17 cellular contexts compared by ENCODE assay signal in genomic region chr4:74446896-74447295, GRCh38. TPM values are rescaled to one million over a fixed set of nuclear protein-coding genes. Genes with fewer than 3 reads are reported as not detected.
DNase-seq lines count a peak whose midpoint lies in the region; ATAC-seq, FAIRE-seq and TF ChIP-seq lines count a peak whose summit lies in the region.
"Had no signal": no experiment of that assay in that cellular context is flagged by ENCODE, and none has a peak within 500 bp of the region (broad histone marks: within the 10 kb centered on the region; RNA-seq: fewer than 3 reads in every experiment).

No MANE protein-coding gene starts in this region.

- H3K9ac ChIP-seq in PC-3 (ENCODE audit: low read length) = peak overlapping the region; percentile 91
- H3K9ac ChIP-seq: BLaER1 treated with 17β-estradiol and CSF1 and Interleukin-3, amounts not matched to agents 10 nM and 100 nM had no signal

- H3K36me3 ChIP-seq in PC-3 (ENCODE audit: low read depth, low read length) (peaks cover 43% of the 10 kb centered on the region), bronchial epithelial cell (ENCODE audit: control insufficient read depth, insufficient read depth, low read length) (peaks cover 18% of the 10 kb centered on the region)
- H3K36me3 ChIP-seq: BLaER1 treated with 17β-estradiol and CSF1 and Interleukin-3, amounts not matched to agents 10 nM and 100 nM had no signal

- intact Hi-C loops in PC-3 (cut with micrococcal nuclease) = loop anchor here (1.0 to 5.0 kb wide), 2 partner anchors 50 to 127 kb away; no protein-coding TSS in a partner anchor

- no peaks in the 10 kb centered on the region for H3K9me3 ChIP-seq in A549
- H3K9me3 ChIP-seq in PC-3 (ENCODE audit: low read length) = no peaks in the 10 kb centered on the region

- peaks cover 14% of the 10 kb centered on the region for H3F3A ChIP-seq in PC-3 (ENCODE audit: low read length, unreplicated experiment)

- no peaks in the 10 kb centered on the region for H3K9me3 Mint-ChIP-seq in natural killer cell treated with Interleukin-12 subunit alpha and Interleukin-12 subunit beta and Interleukin-15 and Interleukin-18, amount 100 ng/mL, for 72 hours

- H4K20me1 ChIP-seq in PC-3 (ENCODE audit: low read length) = peaks cover 14% of the 10 kb centered on the region
- H4K20me1 ChIP-seq: BLaER1 treated with 17β-estradiol and CSF1 and Interleukin-3, amounts not matched to agents 10 nM and 100 nM had no signal

- H3K4me3 Mint-ChIP-seq in natural killer cell treated with Interleukin-12 subunit alpha and Interleukin-12 subunit beta and Interleukin-15 and Interleukin-18, amount 100 ng/mL, for 72 hours = no peak overlapping the region

- peak overlapping the region; percentile 87 to 91 for H3K27ac ChIP-seq in A549
- H3K27ac ChIP-seq in PC-3 (ENCODE audit: low read length) = peak overlapping the region; percentile 80
- H3K27ac ChIP-seq in foreskin keratinocyte = peak overlapping the region; percentile 94
- H3K27ac ChIP-seq: 22Rv1; BLaER1 treated with 17β-estradiol and CSF1 and Interleukin-3, amounts not matched to agents 10 nM and 100 nM had no signal

- TF ChIP-seq CTCF in A549 (IDR thresholded peaks at IDR 0.05) = no peak
- TF ChIP-seq CTCF in PC-3 (conservative IDR thresholded peaks at IDR 0.05; ENCODE audit: low read depth, low read length) = no peak
- no peak for TF ChIP-seq CTCF in bronchial epithelial cell (IDR thresholded peaks at IDR 0.05; ENCODE audit: insufficient read depth, low read length, severe bottlenecking)
- no peak for TF ChIP-seq CTCF in foreskin keratinocyte (conservative IDR thresholded peaks at IDR 0.05)

- H3K4me1 ChIP-seq in A549 = peaks cover 31% of the 10 kb centered on the region
- H3K4me1 ChIP-seq in PC-3 (ENCODE audit: insufficient read depth, low read length) = peaks cover 67% of the 10 kb centered on the region
- peaks cover 25% of the 10 kb centered on the region for H3K4me1 ChIP-seq in foreskin keratinocyte

- peak overlapping the region; percentile 86 for H3K4me3 ChIP-seq in A549
- peak overlapping the region; percentile 76 for H3K4me3 ChIP-seq in PC-3 (ENCODE audit: low read length)
- peak overlapping the region; percentile 89 for H3K4me3 ChIP-seq in bronchial epithelial cell (ENCODE audit: low read depth, low read length)
- H3K4me3 ChIP-seq: BLaER1 treated with 17β-estradiol and CSF1 and Interleukin-3, amounts not matched to agents 10 nM and 100 nM had no signal

- H3K4me2 ChIP-seq in A549 (peak overlapping the region; percentile 87), PC-3 (ENCODE audit: low read length) (peak overlapping the region; percentile 86)
- H3K4me2 ChIP-seq: BLaER1 treated with 17β-estradiol and CSF1 and Interleukin-3, amounts not matched to agents 10 nM and 100 nM had no signal

- no peaks in the 10 kb centered on the region for H3K9me2 ChIP-seq in PC-3 (replicated peaks; ENCODE audit: low read length)

- no peaks in the 10 kb centered on the region for H3K36me3 Mint-ChIP-seq in natural killer cell treated with Interleukin-12 subunit alpha and Interleukin-12 subunit beta and Interleukin-15 and Interleukin-18, amount 100 ng/mL, for 72 hours

- no peak for TF ChIP-seq RAD21 in A549 (conservative IDR thresholded peaks at IDR 0.05 in 1 of 2, IDR thresholded peaks at IDR 0.05 in 1 of 2)

- no peak for TF ChIP-seq EP300 in A549 (IDR thresholded peaks at IDR 0.05)

- peak; percentile 63 for FAIRE-seq in A549 (lab: Jason Lieb, UNC)
- no peak for FAIRE-seq in bronchial epithelial cell (lab: Jason Lieb, UNC)

- H3K27me3 Mint-ChIP-seq in natural killer cell treated with Interleukin-12 subunit alpha and Interleukin-12 subunit beta and Interleukin-15 and Interleukin-18, amount 100 ng/mL, for 72 hours = no peaks in the 10 kb centered on the region

- WGBS in A549 (ENCODE audit: missing lambda C conversion rate) = 0% methylated on average over 1 of the region's 1 CpG

- ATAC-seq in A549 (no peak), PC-3 (no peak), foreskin keratinocyte (no peak), HG03135 (IDR thresholded peaks at IDR 0.05; ENCODE audit: unreplicated experiment) (no peak)
- no peak for ATAC-seq in natural killer cell treated with Interleukin-12 subunit alpha and Interleukin-12 subunit beta and Interleukin-15 and Interleukin-18, amount 100 ng/mL, for 72 hours
- ATAC-seq: Panc1 had no signal

- H3K27ac Mint-ChIP-seq in natural killer cell treated with Interleukin-12 subunit alpha and Interleukin-12 subunit beta and Interleukin-15 and Interleukin-18, amount 100 ng/mL, for 72 hours = no peak overlapping the region

- POLR2A ChIA-PET in A549 (lab: Yijun Ruan, JAX) (interaction anchor here (0.9 kb wide), 1 partner anchor 54 kb away, joined by 3 read pairs; no protein-coding TSS in a partner anchor), PC-3 (lab: Charles Lee; ENCODE audit: unreplicated experiment) (interaction anchor here (0.6 kb wide), 1 partner anchor 118 kb away, joined by 15 read pairs; no protein-coding TSS in a partner anchor)

- no peaks in the 10 kb centered on the region for H3K27me3 ChIP-seq in PC-3 (ENCODE audit: low read length)
- no peaks in the 10 kb centered on the region for H3K27me3 ChIP-seq in bronchial epithelial cell (ENCODE audit: control insufficient read depth, insufficient read depth, low read length)
- no peaks in the 10 kb centered on the region for H3K27me3 ChIP-seq in foreskin keratinocyte

- peaks cover 4 to 13% of the 10 kb centered on the region in 2 donors for H3K4me1 Mint-ChIP-seq in natural killer cell treated with Interleukin-12 subunit alpha and Interleukin-12 subunit beta and Interleukin-15 and Interleukin-18, amount 100 ng/mL, for 72 hours (ENCODE audit: low read depth in 2 of 2)

- no peak for DNase-seq in A549 (ENCODE audit: low read depth in 1 of 2, low spot score in 1 of 2)
- DNase-seq in PC-3 = no peak
- no peak for DNase-seq in bronchial epithelial cell (ENCODE audit: low read depth)
- DNase-seq in foreskin keratinocyte = no peak
- no peak for DNase-seq in natural killer cell treated with Interleukin-12 subunit alpha and Interleukin-12 subunit beta and Interleukin-15 and Interleukin-18, amount 100 ng/mL, for 72 hours (ENCODE audit: low spot score)
- DNase-seq in SK-N-DZ (ENCODE audit: low spot score) = no peak
- DNase-seq in NCI-H2171 treated with DMSO at 0.1 percent for 48 hours (lab: John Stamatoyannopoulos, UW) = no peak
- DNase-seq: HCEC 1CT, NCI-H1092 treated with DMSO at 0.1 percent for 48 hours, NCI-H1694, NCI-H446 treated with DMSO at 0.1 percent for 48 hours, NCI-H748 treated with DMSO at 0.1 percent for 48 hours, SHP77 treated with DMSO at 0.1 percent for 48 hours had no signal

- no TSS peak for BruUV-seq in PC-3 (replicated peaks; lab: Mats Ljungman, UMichigan)

- no peak for TF ChIP-seq POLR2A in A549 (IDR thresholded peaks at IDR 0.05; ENCODE audit: low read length)

- CTCF ChIA-PET in A549 (lab: Yijun Ruan, JAX) = interaction anchor here (0.6 to 1.8 kb wide), 8 partner anchors 9 to 229 kb away, joined by 3 to 6 read pairs (median 4); no protein-coding TSS in a partner anchor
- CTCF ChIA-PET in PC-3 (lab: Charles Lee) = no interaction called here

- H3K79me2 ChIP-seq in PC-3 (ENCODE audit: low read length) = peaks cover 55% of the 10 kb centered on the region

- H2AFZ ChIP-seq in PC-3 (ENCODE audit: low read length) = no peak overlapping the region

TF ChIP-seq in A549, 52 proteins besides CTCF, POLR2A, EP300 and RAD21:
- TF ChIP-seq MAZ (IDR thresholded peaks at IDR 0.05; ENCODE audit: borderline replicate concordance, low read depth, low read length) (no peak), ZSCAN20 (CRISPR knock-in tag; IDR thresholded peaks at IDR 0.05) (no peak), CEBPB (IDR thresholded peaks at IDR 0.05) (no peak), ESRRA (IDR thresholded peaks at IDR 0.05; ENCODE audit: borderline replicate concordance, low read length) (no peak), TFCP2L1 (CRISPR knock-in tag; IDR thresholded peaks at IDR 0.05) (no peak)

RNA-seq across cellular contexts. Expression of gene AREG, which starts 2.0 kb away (rescaled TPM):
- polyA plus RNA-seq in A549 (2011; rRNA removed) (109 and 187 TPM in 2 replicates), A549 (2017; fragmentation: RNase III; extraction: RNeasy Plus Mini Kit Qiagen cat#74134 plus additional on column Dnase treatment) (46.3 to 58.9 TPM (median 52.2 TPM) in 3 replicates), foreskin keratinocyte (980 and 1,643 TPM in 2 replicates)
- 82.4 and 87.0 TPM in 2 replicates for polyA plus RNA-seq in A549 (2012; cell fraction: cytosol; rRNA removed)
- 71.0 and 88.4 TPM in 2 replicates for polyA plus RNA-seq in A549 (2012; cell fraction: nucleus; rRNA removed)
- polyA minus RNA-seq in A549 (2011; rRNA and poly(A)+ RNA removed) = 24.0 and 37.3 TPM in 2 replicates
- total RNA-seq in PC-3 (2014; rRNA removed) (203 and 222 TPM in 2 replicates), bronchial epithelial cell (197 and 272 TPM in 2 replicates), foreskin keratinocyte (1,077 and 1,617 TPM in 2 replicates)
- total RNA-seq in natural killer cell treated with Interleukin-12 subunit alpha and Interleukin-12 subunit beta and Interleukin-15 and Interleukin-18, amount 100 ng/mL, for 72 hours = under 1 TPM; 0.38 to 0.95 TPM
- polyA plus RNA-seq in SK-N-DZ (2014; cell fraction: cytosol; rRNA removed) = not detected in 2 replicates
- not detected in 2 replicates for polyA plus RNA-seq in SK-N-DZ (2014; cell fraction: nucleus; rRNA removed)

Comparison
In these comparisons a context has a peak if more than half of its experiments do, and no peak if none do; other contexts are left out.
1. RNA of gene AREG, which starts 2.0 kb away (total RNA-seq): 1,077 to 1,617 TPM in foreskin keratinocyte, 203 to 222 TPM in PC-3 and 197 to 272 TPM in bronchial epithelial cell; 0.38 to 0.95 TPM in natural killer cell treated with Interleukin-12 subunit alpha and Interleukin-12 subunit beta and Interleukin-15 and Interleukin-18, amount 100 ng/mL, for 72 hours; every median in the first group is over 100 times any median in the second.
2. Peak in every context shown above with its lines, with median percentiles within 50 percentile points of each other: H3K27ac ChIP-seq and H3K4me3 ChIP-seq.